Comparison of ENCODE assay signal across 27 cellular contexts in the genomic region with DNA sequence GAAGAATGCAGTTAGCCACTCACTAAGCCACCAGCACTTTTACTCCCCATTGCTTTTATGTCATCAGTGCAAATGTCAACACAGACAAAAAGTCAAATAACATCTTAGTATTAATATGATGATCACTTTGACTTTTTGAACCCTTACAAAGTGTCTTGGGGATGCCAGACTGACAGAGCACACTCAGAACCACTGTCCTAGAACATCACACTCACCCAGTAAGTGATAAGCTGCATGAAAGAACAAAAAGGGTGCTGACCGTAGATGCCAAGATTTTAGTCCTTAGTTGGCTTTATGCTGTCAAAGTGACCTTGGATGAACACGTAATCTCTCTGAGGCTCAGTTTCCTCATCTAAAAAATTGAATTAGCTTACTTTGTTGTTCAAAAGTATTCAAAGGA.
"Had no signal": no experiment of that assay in that cellular context is flagged by ENCODE, and none has a peak within 500 bp of the region (broad histone marks: within the 10 kb centered on the region; RNA-seq: fewer than 3 reads in every experiment).

No MANE protein-coding gene starts in this region.

- H3K4me3 Mint-ChIP-seq: natural killer cell; nephron; neural progenitor cell; stimulated activated effector memory CD8-positive, alpha-beta T cell treated with anti-CD3 and anti-CD28 coated beads, Interleukin-12 subunit alpha, Interleukin-12 subunit beta, amount 100 ng/mL, for 72 hours; stimulated activated naive B cell treated with anti-CD40 and anti-IgM and Interleukin-4, amounts not matched to agents 10 μg/mL and 1 μg/mL and 100 μg/mL, for 72 hours; stimulated activated naive CD8-positive, alpha-beta T cell treated with anti-CD3 and anti-CD28 coated beads, Interleukin-15, Interleukin-2, amounts not matched to agents 100 ng/mL and 50 ng/mL, for 24 hours had no signal

- H3K4me3 ChIP-seq: neural progenitor cell, ovary, psoas muscle, right lobe of liver, sigmoid colon, stomach, thoracic aorta, thyroid gland, tibial nerve, upper lobe of left lung, vagina had no signal

- H3K27me3 Mint-ChIP-seq: stimulated activated naive CD8-positive, alpha-beta T cell treated with anti-CD3 and anti-CD28 coated beads, Interleukin-15, Interleukin-2, amounts not matched to agents 100 ng/mL and 50 ng/mL, for 24 hours had no signal

- H3K79me2 ChIP-seq: parathyroid adenoma had no signal

- H3K4me2 ChIP-seq: neural progenitor cell had no signal

- DNase-seq: natural killer cell; occipital lobe; ovary; posterior cingulate gyrus; psoas muscle; right lobe of liver; sigmoid colon; small intestine; stimulated activated CD4-positive, alpha-beta T cell treated with anti-CD3 and anti-CD28 coated beads, Interleukin-15, amount 100 ng/mL, for 24 hours; stimulated activated CD4-positive, alpha-beta T cell treated with anti-CD3 and anti-CD28 coated beads, Interleukin-2, amount 100 ng/mL, for 24 hours; stimulated activated CD4-positive, alpha-beta T cell treated with anti-CD3 and anti-CD28 coated beads, Interleukin-2, amount 100 ng/mL, for 48 hours; stimulated activated CD4-positive, alpha-beta T cell treated with anti-CD3 and anti-CD28 coated beads, Interleukin-4, amount 100 ng/mL, for 24 hours; stimulated activated naive B cell treated with anti-CD40 and anti-IgM and Interleukin-4, amounts not matched to agents 10 μg/mL and 1 μg/mL and 100 μg/mL, for 72 hours; stimulated activated naive CD4-positive, alpha-beta T cell treated with Interleukin-2 at 50 U/mL for 16 hours; stomach; thyroid gland; trophoblast cell had no signal

- H3K36me3 ChIP-seq: neural progenitor cell, ovary, right lobe of liver, sigmoid colon, stomach, thoracic aorta, thyroid gland, tibial nerve, upper lobe of left lung, vagina had no signal

- H3K9ac ChIP-seq: neural progenitor cell, parathyroid adenoma had no signal

- H3K36me3 Mint-ChIP-seq: natural killer cell; neural progenitor cell; stimulated activated effector memory CD8-positive, alpha-beta T cell treated with anti-CD3 and anti-CD28 coated beads, Interleukin-12 subunit alpha, Interleukin-12 subunit beta, amount 100 ng/mL, for 72 hours; stimulated activated naive B cell treated with anti-CD40 and anti-IgM and Interleukin-4, amounts not matched to agents 10 μg/mL and 1 μg/mL and 100 μg/mL, for 72 hours had no signal

- H3K27ac ChIP-seq: neural progenitor cell, ovary, parathyroid adenoma, psoas muscle, right lobe of liver, sigmoid colon, stomach, thoracic aorta, thyroid gland, tibial nerve, upper lobe of left lung, vagina had no signal

- H3K9me3 Mint-ChIP-seq: natural killer cell; nephron; neural progenitor cell; stimulated activated effector memory CD8-positive, alpha-beta T cell treated with anti-CD3 and anti-CD28 coated beads, Interleukin-12 subunit alpha, Interleukin-12 subunit beta, amount 100 ng/mL, for 72 hours; stimulated activated naive B cell treated with anti-CD40 and anti-IgM and Interleukin-4, amounts not matched to agents 10 μg/mL and 1 μg/mL and 100 μg/mL, for 72 hours; stimulated activated naive CD8-positive, alpha-beta T cell treated with anti-CD3 and anti-CD28 coated beads, Interleukin-15, Interleukin-2, amounts not matched to agents 100 ng/mL and 50 ng/mL, for 24 hours had no signal

- H3K4me1 Mint-ChIP-seq: stimulated activated effector memory CD8-positive, alpha-beta T cell treated with anti-CD3 and anti-CD28 coated beads, Interleukin-12 subunit alpha, Interleukin-12 subunit beta, amount 100 ng/mL, for 72 hours; stimulated activated naive B cell treated with anti-CD40 and anti-IgM and Interleukin-4, amounts not matched to agents 10 μg/mL and 1 μg/mL and 100 μg/mL, for 72 hours had no signal

- H2AFZ ChIP-seq: neural progenitor cell, parathyroid adenoma had no signal

- ATAC-seq: natural killer cell; psoas muscle; right lobe of liver; stimulated activated effector memory CD8-positive, alpha-beta T cell treated with anti-CD3 and anti-CD28 coated beads, Interleukin-12 subunit alpha, Interleukin-12 subunit beta, amount 100 ng/mL, for 72 hours; stimulated activated naive B cell treated with anti-CD40 and anti-IgM and Interleukin-4, amounts not matched to agents 10 μg/mL and 1 μg/mL and 100 μg/mL, for 72 hours had no signal

- H3K27ac Mint-ChIP-seq: natural killer cell; nephron; neural progenitor cell; progenitor cell of endocrine pancreas; stimulated activated effector memory CD8-positive, alpha-beta T cell treated with anti-CD3 and anti-CD28 coated beads, Interleukin-12 subunit alpha, Interleukin-12 subunit beta, amount 100 ng/mL, for 72 hours; stimulated activated naive B cell treated with anti-CD40 and anti-IgM and Interleukin-4, amounts not matched to agents 10 μg/mL and 1 μg/mL and 100 μg/mL, for 72 hours; stimulated activated naive CD8-positive, alpha-beta T cell treated with anti-CD3 and anti-CD28 coated beads, Interleukin-15, Interleukin-2, amounts not matched to agents 100 ng/mL and 50 ng/mL, for 24 hours had no signal

- H3K4me1 ChIP-seq: neural progenitor cell, parathyroid adenoma, right lobe of liver, sigmoid colon, stomach, thyroid gland, tibial nerve had no signal

- H3K9me3 ChIP-seq: ovary, psoas muscle, right lobe of liver, sigmoid colon, stomach, thoracic aorta, thyroid gland, tibial nerve, upper lobe of left lung, vagina had no signal

- H3K27me3 ChIP-seq: neural progenitor cell, ovary, right lobe of liver, sigmoid colon, stomach, thyroid gland, tibial nerve, upper lobe of left lung, vagina had no signal
